25 cellular contexts compared by ENCODE assay signal in genomic region chr6:66435321-66435720, GRCh38.
"Had no signal": no experiment of that assay in that cellular context is flagged by ENCODE, and none has a peak within 500 bp of the region (broad histone marks: within the 10 kb centered on the region; RNA-seq: fewer than 3 reads in every experiment).

No MANE protein-coding gene starts in this region.

- DNase-seq: effector memory CD8-positive, alpha-beta T cell; erythroblast; heart left ventricle; hippocampal formation; left colon; left ventricle myocardium superior; mesenchymal stem cell; midbrain; nucleus accumbens; ovary; sigmoid colon; stimulated activated CD4-positive, alpha-beta T cell treated with anti-CD3 and anti-CD28 coated beads, Interleukin-2, amount 100 ng/mL, for 24 hours; stimulated activated CD4-positive, alpha-beta T cell treated with anti-CD3 and anti-CD28 coated beads, Interleukin-4, amount 100 ng/mL, for 4 hours; stimulated activated naive B cell treated with anti-CD40 and anti-IgM and Interleukin-4, amounts not matched to agents 10 μg/mL and 1 μg/mL and 100 μg/mL, for 72 hours; stimulated activated naive CD8-positive, alpha-beta T cell treated with anti-CD3 and anti-CD28 coated beads, Interleukin-15, amount 100 ng/mL, for 72 hours; testis; upper lobe of right lung had no signal

- H3K9me3 Mint-ChIP-seq: dendritic cell treated with granulocyte-macrophage colony-stimulating factor and Interleukin-4, amounts not matched to agents 40 ng/mL and 50 ng/mL, for 4 days; neural progenitor cell had no signal

- H3K27ac ChIP-seq: heart left ventricle, neural progenitor cell, ovary, right atrium auricular region, sigmoid colon, skin epidermis, testis, tibial nerve, upper lobe of right lung had no signal

- H3K27me3 Mint-ChIP-seq: dendritic cell treated with granulocyte-macrophage colony-stimulating factor and Interleukin-4, amounts not matched to agents 40 ng/mL and 50 ng/mL, for 4 days; effector memory CD8-positive, alpha-beta T cell; natural killer cell treated with Interleukin-12 subunit alpha and Interleukin-12 subunit beta and Interleukin-15 and Interleukin-18, amount 100 ng/mL, for 72 hours; stimulated activated naive B cell treated with anti-CD40 and anti-IgM and Interleukin-4, amounts not matched to agents 10 μg/mL and 1 μg/mL and 100 μg/mL, for 72 hours; stimulated activated naive CD8-positive, alpha-beta T cell treated with anti-CD3 and anti-CD28 coated beads, Interleukin-15, amount 100 ng/mL, for 72 hours had no signal

- H3K27ac Mint-ChIP-seq: dendritic cell treated with granulocyte-macrophage colony-stimulating factor and Interleukin-4, amounts not matched to agents 40 ng/mL and 50 ng/mL, for 4 days; effector memory CD8-positive, alpha-beta T cell; natural killer cell treated with Interleukin-12 subunit alpha and Interleukin-12 subunit beta and Interleukin-15 and Interleukin-18, amount 100 ng/mL, for 72 hours; neural progenitor cell; stimulated activated naive B cell treated with anti-CD40 and anti-IgM and Interleukin-4, amounts not matched to agents 10 μg/mL and 1 μg/mL and 100 μg/mL, for 72 hours; stimulated activated naive CD8-positive, alpha-beta T cell treated with anti-CD3 and anti-CD28 coated beads, Interleukin-15, amount 100 ng/mL, for 72 hours had no signal

- FAIRE-seq: frontal cortex had no signal

- H3K36me3 Mint-ChIP-seq: natural killer cell treated with Interleukin-12 subunit alpha and Interleukin-12 subunit beta and Interleukin-15 and Interleukin-18, amount 100 ng/mL, for 72 hours; neural progenitor cell; stimulated activated naive B cell treated with anti-CD40 and anti-IgM and Interleukin-4, amounts not matched to agents 10 μg/mL and 1 μg/mL and 100 μg/mL, for 72 hours had no signal

- H3K4me1 Mint-ChIP-seq: neural progenitor cell; stimulated activated naive B cell treated with anti-CD40 and anti-IgM and Interleukin-4, amounts not matched to agents 10 μg/mL and 1 μg/mL and 100 μg/mL, for 72 hours; stimulated activated naive CD8-positive, alpha-beta T cell treated with anti-CD3 and anti-CD28 coated beads, Interleukin-15, amount 100 ng/mL, for 72 hours had no signal

- H3K4me3 ChIP-seq: heart left ventricle, lung, neural progenitor cell, ovary, right atrium auricular region, sigmoid colon, skin epidermis, testis, tibial nerve, upper lobe of right lung had no signal

- H3K4me3 Mint-ChIP-seq: dendritic cell treated with granulocyte-macrophage colony-stimulating factor and Interleukin-4, amounts not matched to agents 40 ng/mL and 50 ng/mL, for 4 days; effector memory CD8-positive, alpha-beta T cell; natural killer cell treated with Interleukin-12 subunit alpha and Interleukin-12 subunit beta and Interleukin-15 and Interleukin-18, amount 100 ng/mL, for 72 hours; neural progenitor cell; stimulated activated naive B cell treated with anti-CD40 and anti-IgM and Interleukin-4, amounts not matched to agents 10 μg/mL and 1 μg/mL and 100 μg/mL, for 72 hours; stimulated activated naive CD8-positive, alpha-beta T cell treated with anti-CD3 and anti-CD28 coated beads, Interleukin-15, amount 100 ng/mL, for 72 hours had no signal

- ATAC-seq: effector memory CD8-positive, alpha-beta T cell; heart left ventricle; left colon; left ventricle myocardium superior; natural killer cell treated with Interleukin-12 subunit alpha and Interleukin-12 subunit beta and Interleukin-15 and Interleukin-18, amount 100 ng/mL, for 72 hours; stimulated activated naive B cell treated with anti-CD40 and anti-IgM and Interleukin-4, amounts not matched to agents 10 μg/mL and 1 μg/mL and 100 μg/mL, for 72 hours; stimulated activated naive CD8-positive, alpha-beta T cell treated with anti-CD3 and anti-CD28 coated beads, Interleukin-15, amount 100 ng/mL, for 72 hours; upper lobe of right lung had no signal
